9 cellular contexts compared by ENCODE assay signal in genomic region chr1:218347713-218348627, GRCh38. TPM values are rescaled to one million over a fixed set of nuclear protein-coding genes. Genes with fewer than 3 reads are reported as not detected.
DNase-seq lines count a peak whose midpoint lies in the region; ATAC-seq and TF ChIP-seq lines count a peak whose summit lies in the region.
"Had no signal": no experiment of that assay in that cellular context is flagged by ENCODE, and none has a peak within 500 bp of the region (broad histone marks: within the 10 kb centered on the region; RNA-seq: fewer than 3 reads in every experiment).

No MANE protein-coding gene starts in this region.

- H3K9me2 ChIP-seq in GM23338 (ENCODE audit: insufficient read depth), result no peaks in the 10 kb centered on the region

- no peaks in the 10 kb centered on the region for H3K36me3 ChIP-seq in GM23338 (ENCODE audit: insufficient read depth)
- H3K36me3 ChIP-seq in SK-N-MC (ENCODE audit: insufficient read depth, low read length), result peaks cover 18% of the 10 kb centered on the region
- H3K36me3 ChIP-seq in gastrocnemius medialis, result no peaks in the 10 kb centered on the region

- H4K20me1 ChIP-seq in GM23338 (replicated peaks; ENCODE audit: insufficient read depth), result no peaks in the 10 kb centered on the region

- TF ChIP-seq CTCF in GM23338 (conservative IDR thresholded peaks at IDR 0.05; ENCODE audit: low read depth in 2 of 2) (no peak), glutamatergic neuron (IDR thresholded peaks at IDR 0.05; ENCODE audit: partially characterized antibody, unreplicated experiment) (no peak), gastrocnemius medialis (IDR thresholded peaks at IDR 0.05 in 4 of 5, conservative IDR thresholded peaks at IDR 0.05 in 1 of 5) (no peak)

- H2AFZ ChIP-seq in GM23338, result peak overlapping the region; percentile 60; the same call in 1 of the 2 replicates

- peaks cover 32% of the 10 kb centered on the region for H3K4me1 Mint-ChIP-seq in GM23338
- peaks cover 12% of the 10 kb centered on the region for H3K4me1 Mint-ChIP-seq in glutamatergic neuron (ENCODE audit: low read depth, unreplicated experiment)
- peaks cover 31% of the 10 kb centered on the region for H3K4me1 Mint-ChIP-seq in activated T-cell treated with anti-CD3 and anti-CD28 coated beads, Interleukin-2, amount 50 U/mL, for 72 hours (ENCODE audit: low read depth)

- H3K27ac ChIP-seq in GM23338 (ENCODE audit: low read depth) (no peak overlapping the region), SK-N-MC (0 out of 2 replicates have a peak overlapping the region, but pooled peaks have one; percentile 7), gastrocnemius medialis (peak overlapping the region; percentile 90 to 94 (median 92))

- H3K36me3 Mint-ChIP-seq in GM23338 (ENCODE audit: low read depth) (peaks cover 3% of the 10 kb centered on the region; the same call in 1 of the 3 replicates), glutamatergic neuron (ENCODE audit: unreplicated experiment) (no peaks in the 10 kb centered on the region)
- peaks cover 2 to 6% of the 10 kb centered on the region in 2 donors for H3K36me3 Mint-ChIP-seq in activated T-cell treated with anti-CD3 and anti-CD28 coated beads, Interleukin-2, amount 50 U/mL, for 72 hours (ENCODE audit: insufficient read depth in 2 of 2)

- peaks cover 4% of the 10 kb centered on the region; the same call in 1 of the 2 replicates for H3F3A ChIP-seq in GM23338 (replicated peaks; ENCODE audit: low read depth)

- H3K27me3 ChIP-seq in GM23338 (ENCODE audit: insufficient read depth) (peaks cover 33% of the 10 kb centered on the region), gastrocnemius medialis (no peaks in the 10 kb centered on the region)

- peak overlapping the region; percentile 100 for H3K4me2 ChIP-seq in GM23338

- DNase-seq in GM23338 (ENCODE audit: low spot score) (peak; percentile 66), SK-N-MC (ENCODE audit: low read depth, low spot score) (no peak), glutamatergic neuron (no peak), gastrocnemius medialis (no peak), SW480 (ENCODE audit: low spot score) (no peak)
- DNase-seq in activated T-cell treated with anti-CD3 and anti-CD28 coated beads, Interleukin-2, amount 50 U/mL, for 72 hours, result no peak
- no peak for DNase-seq in stimulated activated CD4-positive, alpha-beta T cell treated with anti-CD3 and anti-CD28 coated beads, Interleukin-2, amount 100 ng/mL, for 24 hours

- ATAC-seq in GM23338 (no peak), gastrocnemius medialis (no peak), HG03045 (IDR thresholded peaks at IDR 0.05; ENCODE audit: unreplicated experiment) (no peak)
- no peak for ATAC-seq in activated T-cell treated with anti-CD3 and anti-CD28 coated beads, Interleukin-2, amount 50 U/mL, for 72 hours (replicated peaks in 1 of 2)
- ATAC-seq: esophagus mucosa had no signal

- intact Hi-C loops in gastrocnemius medialis (cut with DNase I; ENCODE audit: low total_unique reads), result loop anchor here (5.0 to 10.0 kb wide), 4 partner anchors 64 to 824 kb away; partner anchors contain the start of gene LYPLAL1

- H3K27ac Mint-ChIP-seq in GM23338 (no peak overlapping the region), glutamatergic neuron (ENCODE audit: unreplicated experiment) (peak overlapping the region; percentile 70)
- H3K27ac Mint-ChIP-seq in activated T-cell treated with anti-CD3 and anti-CD28 coated beads, Interleukin-2, amount 50 U/mL, for 72 hours, result no peak overlapping the region

- H3K79me2 ChIP-seq in GM23338 (replicated peaks; ENCODE audit: insufficient read depth), result no peaks in the 10 kb centered on the region

- in situ Hi-C loops in gastrocnemius medialis (cut with MboI; ENCODE audit: low sequenced_read_pairs in 4 of 4), result loop anchor here (10.0 to 25.0 kb wide), 4 partner anchors 137 to 1314 kb away; no protein-coding TSS in a partner anchor

- H3K4me3 ChIP-seq in GM23338 (peak overlapping the region; percentile 85), SK-N-MC (no peak overlapping the region), gastrocnemius medialis (peak overlapping the region; percentile 66 to 86 (median 70))

- H3K4me3 Mint-ChIP-seq in GM23338, result no peak overlapping the region
- H3K4me3 Mint-ChIP-seq in glutamatergic neuron (ENCODE audit: unreplicated experiment), result peak overlapping the region; percentile 84
- no peak overlapping the region for H3K4me3 Mint-ChIP-seq in activated T-cell treated with anti-CD3 and anti-CD28 coated beads, Interleukin-2, amount 50 U/mL, for 72 hours

- H3K9me3 Mint-ChIP-seq in GM23338 (no peaks in the 10 kb centered on the region), glutamatergic neuron (ENCODE audit: unreplicated experiment) (peaks cover 7% of the 10 kb centered on the region)
- no peaks in the 10 kb centered on the region for H3K9me3 Mint-ChIP-seq in activated T-cell treated with anti-CD3 and anti-CD28 coated beads, Interleukin-2, amount 50 U/mL, for 72 hours

- H3K9ac ChIP-seq in SK-N-MC (ENCODE audit: insufficient read length), result no peak overlapping the region

- TF ChIP-seq POLR2A in gastrocnemius medialis (IDR thresholded peaks at IDR 0.05), result peak in 1 of 2 donors; percentile 36

- H3K4me1 ChIP-seq in GM23338 (ENCODE audit: insufficient read depth) (peaks cover 26% of the 10 kb centered on the region), gastrocnemius medialis (peaks cover 46 to 47% of the 10 kb centered on the region in 2 donors)

- H3K9me3 ChIP-seq in SK-N-MC (ENCODE audit: low read depth, low read length), result no peaks in the 10 kb centered on the region
- no peaks in the 10 kb centered on the region for H3K9me3 ChIP-seq in gastrocnemius medialis

- H3K27me3 Mint-ChIP-seq in GM23338 (ENCODE audit: insufficient read depth, low read depth, poor library complexity) (peaks cover 2% of the 10 kb centered on the region), glutamatergic neuron (ENCODE audit: unreplicated experiment) (peaks cover 6% of the 10 kb centered on the region)
- H3K27me3 Mint-ChIP-seq in activated T-cell treated with anti-CD3 and anti-CD28 coated beads, Interleukin-2, amount 50 U/mL, for 72 hours (ENCODE audit: low read depth), result peaks cover 15% of the 10 kb centered on the region

TF ChIP-seq in GM23338, 12 proteins besides CTCF, POLR2A, EP300 and RAD21:
- TF ChIP-seq ZNF331 (CRISPR knock-in tag; IDR thresholded peaks at IDR 0.05; ENCODE audit: low read depth) (no peak), STAT1 (IDR thresholded peaks at IDR 0.05; ENCODE audit: unreplicated experiment) (no peak), ETS1 (IDR thresholded peaks at IDR 0.05) (no peak), POLR2AphosphoS5 (IDR thresholded peaks at IDR 0.05; ENCODE audit: low read depth) (no peak), EZH2phosphoT487 (IDR thresholded peaks at IDR 0.05; ENCODE audit: unreplicated experiment) (no peak)

RNA-seq across cellular contexts. Expression of gene TGFB2, which starts 2.8 kb away (rescaled TPM):
- total RNA-seq in GM23338 (2014; rRNA removed; shearing (Covaris generic)), result 0.19 and 1.4 TPM in 2 replicates
- 0.31 and 0.63 TPM in 2 replicates for polyA plus RNA-seq in GM23338 (2016; fragmentation: Nextera tagmentation; extraction: Ambion mirVana)
- total RNA-seq in glutamatergic neuron (ENCODE audit: unreplicated experiment), result 2.0 TPM
- total RNA-seq in gastrocnemius medialis, result 1 to 10 TPM in 1 of 4 donors, under 1 TPM in 3; 0.56 to 2.3 (median 0.86) TPM
- not detected for total RNA-seq in activated T-cell treated with anti-CD3 and anti-CD28 coated beads, Interleukin-2, amount 50 U/mL, for 72 hours
